In the genomic region with DNA sequence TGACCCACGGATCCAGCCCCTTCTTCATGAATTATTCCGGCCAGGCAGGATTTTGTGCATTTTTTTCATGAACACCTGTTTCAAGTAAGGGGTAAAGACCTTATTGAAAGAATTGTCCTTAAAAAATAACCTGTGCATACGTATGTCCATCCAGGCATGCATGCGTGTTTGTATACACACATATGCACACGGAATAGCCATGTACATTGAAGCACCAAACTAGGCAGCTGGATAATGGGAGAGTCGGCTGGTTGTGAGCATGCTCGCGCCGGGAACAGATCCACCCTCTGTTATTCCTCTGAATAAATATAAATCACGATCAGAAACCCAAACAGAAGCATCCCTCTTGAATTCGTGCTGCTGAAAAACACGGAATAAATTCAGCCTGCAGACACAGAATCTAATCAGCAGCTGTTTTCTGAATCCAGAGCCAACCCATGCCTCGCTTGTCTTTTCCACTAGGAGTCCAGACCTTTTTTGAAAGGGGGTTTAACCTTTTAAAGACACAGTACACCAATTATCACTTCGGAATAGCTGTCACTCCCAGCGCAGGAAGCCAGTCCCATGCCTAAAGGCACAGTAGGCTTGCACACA, we compare ENCODE assay signal across 1 cellular context.
TF ChIP-seq lines count a peak whose summit lies in the region.

HIVEP3 (minus strand) TSS at position 473 of the 594 bp plus-strand sequence.

TF ChIP-seq in GM12878, 131 proteins besides CTCF, POLR2A, EP300 and RAD21:
- TF ChIP-seq PKNOX1 (IDR thresholded peaks at IDR 0.05) (no peak), MEF2A (IDR thresholded peaks at IDR 0.05; ENCODE audit: insufficient read depth, low read depth, low read length) (no peak), NR2C2 (IDR thresholded peaks at IDR 0.05; ENCODE audit: borderline replicate concordance, control insufficient read depth, insufficient read length, low read depth) (no peak), MTA3 (IDR thresholded peaks at IDR 0.05; ENCODE audit: borderline replicate concordance, low read length) (no peak), BHLHE40 (IDR thresholded peaks at IDR 0.05; ENCODE audit: borderline replicate concordance in 1 of 2, low read depth in 2 of 2, low read length in 1 of 2) (no peak), ZNF592 (IDR thresholded peaks at IDR 0.05) (no peak), JUND (IDR thresholded peaks at IDR 0.05; ENCODE audit: low read depth, low read length) (no peak), PAX5 (IDR thresholded peaks at IDR 0.05; ENCODE audit: borderline replicate concordance, low read depth, low read length) (no peak), MXI1 (IDR thresholded peaks at IDR 0.05; ENCODE audit: low read depth, low read length) (no peak)
